In the genomic region with DNA sequence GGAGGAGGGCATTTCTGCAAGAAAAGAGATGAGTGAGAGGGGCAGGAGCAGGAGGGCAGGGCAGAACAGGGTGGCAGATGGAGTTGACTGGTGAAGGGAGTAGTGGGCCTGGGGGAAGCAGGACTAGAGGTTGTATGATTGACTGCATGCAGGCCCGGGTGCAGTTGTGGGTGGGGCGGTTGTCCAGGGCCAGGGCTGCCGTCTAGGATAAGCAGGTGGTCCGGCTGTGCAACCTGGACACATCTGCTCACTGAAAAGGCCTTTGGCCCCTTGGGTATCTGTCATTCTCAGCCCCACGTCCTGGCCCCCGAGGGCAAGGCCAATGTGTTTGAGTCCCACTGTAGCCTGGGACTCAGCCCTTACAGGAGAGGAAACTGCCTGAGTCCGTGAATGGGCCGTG, we compare ENCODE assay signal across 2 cellular contexts.
TF ChIP-seq lines count a peak whose summit lies in the region.

No MANE protein-coding gene starts in this region.

TF ChIP-seq in SK-N-SH, 30 proteins besides CTCF, POLR2A, EP300 and RAD21:
- TF ChIP-seq, protein P1, sequence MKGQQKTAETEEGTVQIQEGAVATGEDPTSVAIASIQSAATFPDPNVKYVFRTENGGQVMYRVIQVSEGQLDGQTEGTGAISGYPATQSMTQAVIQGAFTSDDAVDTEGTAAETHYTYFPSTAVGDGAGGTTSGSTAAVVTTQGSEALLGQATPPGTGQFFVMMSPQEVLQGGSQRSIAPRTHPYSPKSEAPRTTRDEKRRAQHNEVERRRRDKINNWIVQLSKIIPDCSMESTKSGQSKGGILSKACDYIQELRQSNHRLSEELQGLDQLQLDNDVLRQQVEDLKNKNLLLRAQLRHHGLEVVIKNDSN (IDR thresholded peaks at IDR 0.05; ENCODE audit: borderline replicate concordance, low read depth): no peak
- TF ChIP-seq SMC3 (IDR thresholded peaks at IDR 0.05; ENCODE audit: low read depth, low read length): no peak
- no peak for TF ChIP-seq SIN3A (IDR thresholded peaks at IDR 0.05; ENCODE audit: borderline replicate concordance, low read depth, low read length)

TF ChIP-seq in SK-N-SH treated with all-trans-retinoic acid at 6 μM for 48 hours, 23 proteins besides CTCF, POLR2A, EP300 and RAD21:
- no peak for TF ChIP-seq RARB (CRISPR knock-in tag; IDR thresholded peaks at IDR 0.05)
- no peak for TF ChIP-seq ESRRG (CRISPR knock-in tag; IDR thresholded peaks at IDR 0.05)
- TF ChIP-seq, protein P2, sequence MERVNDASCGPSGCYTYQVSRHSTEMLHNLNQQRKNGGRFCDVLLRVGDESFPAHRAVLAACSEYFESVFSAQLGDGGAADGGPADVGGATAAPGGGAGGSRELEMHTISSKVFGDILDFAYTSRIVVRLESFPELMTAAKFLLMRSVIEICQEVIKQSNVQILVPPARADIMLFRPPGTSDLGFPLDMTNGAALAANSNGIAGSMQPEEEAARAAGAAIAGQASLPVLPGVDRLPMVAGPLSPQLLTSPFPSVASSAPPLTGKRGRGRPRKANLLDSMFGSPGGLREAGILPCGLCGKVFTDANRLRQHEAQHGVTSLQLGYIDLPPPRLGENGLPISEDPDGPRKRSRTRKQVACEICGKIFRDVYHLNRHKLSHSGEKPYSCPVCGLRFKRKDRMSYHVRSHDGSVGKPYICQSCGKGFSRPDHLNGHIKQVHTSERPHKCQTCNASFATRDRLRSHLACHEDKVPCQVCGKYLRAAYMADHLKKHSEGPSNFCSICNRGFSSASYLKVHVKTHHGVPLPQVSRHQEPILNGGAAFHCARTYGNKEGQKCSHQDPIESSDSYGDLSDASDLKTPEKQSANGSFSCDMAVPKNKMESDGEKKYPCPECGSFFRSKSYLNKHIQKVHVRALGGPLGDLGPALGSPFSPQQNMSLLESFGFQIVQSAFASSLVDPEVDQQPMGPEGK (CRISPR knock-in tag; IDR thresholded peaks at IDR 0.05; ENCODE audit: borderline replicate concordance): no peak
- no peak for TF ChIP-seq PPARA (CRISPR knock-in tag; IDR thresholded peaks at IDR 0.05; ENCODE audit: borderline replicate concordance)
- TF ChIP-seq, protein P3, sequence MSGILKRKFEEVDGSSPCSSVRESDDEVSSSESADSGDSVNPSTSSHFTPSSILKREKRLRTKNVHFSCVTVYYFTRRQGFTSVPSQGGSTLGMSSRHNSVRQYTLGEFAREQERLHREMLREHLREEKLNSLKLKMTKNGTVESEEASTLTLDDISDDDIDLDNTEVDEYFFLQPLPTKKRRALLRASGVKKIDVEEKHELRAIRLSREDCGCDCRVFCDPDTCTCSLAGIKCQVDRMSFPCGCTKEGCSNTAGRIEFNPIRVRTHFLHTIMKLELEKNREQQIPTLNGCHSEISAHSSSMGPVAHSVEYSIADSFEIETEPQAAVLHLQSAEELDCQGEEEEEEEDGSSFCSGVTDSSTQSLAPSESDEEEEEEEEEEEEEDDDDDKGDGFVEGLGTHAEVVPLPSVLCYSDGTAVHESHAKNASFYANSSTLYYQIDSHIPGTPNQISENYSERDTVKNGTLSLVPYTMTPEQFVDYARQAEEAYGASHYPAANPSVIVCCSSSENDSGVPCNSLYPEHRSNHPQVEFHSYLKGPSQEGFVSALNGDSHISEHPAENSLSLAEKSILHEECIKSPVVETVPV (CRISPR knock-in tag; IDR thresholded peaks at IDR 0.05): no peak
- TF ChIP-seq, protein P4, sequence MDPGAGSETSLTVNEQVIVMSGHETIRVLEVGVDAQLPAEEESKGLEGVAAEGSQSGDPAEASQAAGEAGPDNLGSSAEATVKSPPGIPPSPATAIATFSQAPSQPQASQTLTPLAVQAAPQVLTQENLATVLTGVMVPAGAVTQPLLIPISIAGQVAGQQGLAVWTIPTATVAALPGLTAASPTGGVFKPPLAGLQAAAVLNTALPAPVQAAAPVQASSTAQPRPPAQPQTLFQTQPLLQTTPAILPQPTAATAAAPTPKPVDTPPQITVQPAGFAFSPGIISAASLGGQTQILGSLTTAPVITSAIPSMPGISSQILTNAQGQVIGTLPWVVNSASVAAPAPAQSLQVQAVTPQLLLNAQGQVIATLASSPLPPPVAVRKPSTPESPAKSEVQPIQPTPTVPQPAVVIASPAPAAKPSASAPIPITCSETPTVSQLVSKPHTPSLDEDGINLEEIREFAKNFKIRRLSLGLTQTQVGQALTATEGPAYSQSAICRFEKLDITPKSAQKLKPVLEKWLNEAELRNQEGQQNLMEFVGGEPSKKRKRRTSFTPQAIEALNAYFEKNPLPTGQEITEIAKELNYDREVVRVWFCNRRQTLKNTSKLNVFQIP (CRISPR knock-in tag; IDR thresholded peaks at IDR 0.05; ENCODE audit: borderline replicate concordance, low read depth): no peak
- no peak for TF ChIP-seq GLIS3 (CRISPR knock-in tag; IDR thresholded peaks at IDR 0.05)
- TF ChIP-seq SNAI2 (CRISPR knock-in tag; IDR thresholded peaks at IDR 0.05): no peak
- TF ChIP-seq ZNF8 (CRISPR knock-in tag; IDR thresholded peaks at IDR 0.05): no peak
- TF ChIP-seq ZFP3 (CRISPR knock-in tag; IDR thresholded peaks at IDR 0.05): no peak
- TF ChIP-seq ZNF70 (CRISPR knock-in tag; IDR thresholded peaks at IDR 0.05): no peak
- TF ChIP-seq ARNTL (CRISPR knock-in tag; IDR thresholded peaks at IDR 0.05; ENCODE audit: borderline replicate concordance, low read depth): no peak
- no peak for TF ChIP-seq ISL1 (CRISPR knock-in tag; IDR thresholded peaks at IDR 0.05)
- TF ChIP-seq ZFP30 (CRISPR knock-in tag; IDR thresholded peaks at IDR 0.05): no peak
- TF ChIP-seq ZNF565 (CRISPR knock-in tag; conservative IDR thresholded peaks at IDR 0.05; ENCODE audit: low read depth): no peak
- TF ChIP-seq ZC3H10 (CRISPR knock-in tag; IDR thresholded peaks at IDR 0.05): no peak
- no peak for TF ChIP-seq TCF4 (CRISPR knock-in tag; IDR thresholded peaks at IDR 0.05; ENCODE audit: borderline replicate concordance)
